19 cellular contexts compared by ENCODE assay signal in the genomic region with DNA sequence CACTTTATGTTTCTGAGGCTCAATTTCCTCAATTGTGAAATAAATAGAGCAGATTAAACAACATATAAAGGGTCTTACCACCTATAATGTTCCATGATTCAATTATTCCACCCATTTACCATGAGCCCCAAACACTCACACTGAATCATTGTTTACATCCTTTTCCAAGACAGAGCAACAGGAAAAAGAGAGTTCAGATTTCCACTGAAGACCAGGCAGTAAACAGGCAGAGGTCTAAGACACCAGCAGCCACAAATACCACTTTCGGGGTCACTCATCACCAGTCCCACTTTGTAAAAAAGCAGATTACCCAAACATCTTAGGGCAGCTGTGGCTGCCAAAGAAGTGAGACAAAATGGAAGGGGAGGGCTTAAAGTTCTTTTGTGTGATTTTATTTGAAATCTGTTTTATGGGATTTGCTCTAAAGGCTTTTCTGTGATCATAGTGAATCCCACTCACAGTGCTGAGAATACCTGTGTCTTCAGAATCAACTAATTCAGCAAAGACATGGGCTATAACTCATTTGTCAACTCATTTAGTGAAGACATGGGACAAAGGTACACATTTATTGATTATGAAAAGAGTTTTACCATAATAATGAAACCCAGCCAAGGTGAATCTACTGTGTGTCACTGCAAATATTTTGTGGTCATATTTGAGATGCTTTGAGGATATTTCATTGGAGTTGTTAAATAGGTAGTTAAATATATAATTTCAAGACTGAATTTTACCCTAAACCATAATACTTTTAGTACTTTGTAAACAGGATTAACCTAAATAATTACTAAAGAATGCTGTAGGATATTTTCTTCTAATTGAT. TPM values are rescaled to one million over a fixed set of nuclear protein-coding genes. Genes with fewer than 3 reads are reported as not detected.
A peak's percentile ranks its signal among the peaks of the same experiment; 100 is the strongest.
DNase-seq lines count a peak whose midpoint lies in the region; ATAC-seq and TF ChIP-seq lines count a peak whose summit lies in the region.
"Had no signal": no experiment of that assay in that cellular context is flagged by ENCODE, and none has a peak within 500 bp of the region (broad histone marks: within the 10 kb centered on the region; RNA-seq: fewer than 3 reads in every experiment).

No MANE protein-coding gene starts in this region.

- no peaks in the 10 kb centered on the region for H3K27me3 ChIP-seq in right atrium auricular region
- H3K27me3 ChIP-seq: adrenal gland, tibial artery had no signal

- no peaks in the 10 kb centered on the region for H3K36me3 ChIP-seq in right atrium auricular region
- H3K36me3 ChIP-seq: adrenal gland, tibial artery had no signal

- H3K36me3 Mint-ChIP-seq in activated CD4-positive, alpha-beta T cell treated with anti-CD3 and anti-CD28 coated beads for 36 hours (ENCODE audit: low read depth), result no peaks in the 10 kb centered on the region
- no peaks in the 10 kb centered on the region for H3K36me3 Mint-ChIP-seq in activated T-helper 1 cell treated with anti-CD3 and anti-CD28 coated beads, Interleukin-12 subunit alpha, Interleukin-12 subunit beta, Interleukin-2, Interleukin-4 antibody, amounts not matched to agents 30 ng/mL and 10 ng/mL and 1 ng/mL, durations not matched to agents 14 hours and 24 hours and 36 hours (ENCODE audit: low read depth)

- no peaks in the 10 kb centered on the region for H3K4me1 ChIP-seq in right atrium auricular region
- H3K4me1 ChIP-seq: adrenal gland, tibial artery had no signal

- peak; percentile 79 for ATAC-seq in activated CD4-positive, alpha-beta T cell treated with anti-CD3 and anti-CD28 coated beads for 36 hours
- ATAC-seq: GM12878, Right ventricle myocardium inferior had no signal

- no peaks in the 10 kb centered on the region for H3K27me3 Mint-ChIP-seq in activated CD4-positive, alpha-beta T cell treated with anti-CD3 and anti-CD28 coated beads for 36 hours
- peaks cover 1% of the 10 kb centered on the region for H3K27me3 Mint-ChIP-seq in activated T-helper 1 cell treated with anti-CD3 and anti-CD28 coated beads, Interleukin-12 subunit alpha, Interleukin-12 subunit beta, Interleukin-2, Interleukin-4 antibody, amounts not matched to agents 30 ng/mL and 10 ng/mL and 1 ng/mL, durations not matched to agents 14 hours and 24 hours and 36 hours (ENCODE audit: insufficient read depth)

- peaks cover 24% of the 10 kb centered on the region for H3K4me1 Mint-ChIP-seq in activated CD4-positive, alpha-beta T cell treated with anti-CD3 and anti-CD28 coated beads for 36 hours
- peaks cover 24% of the 10 kb centered on the region for H3K4me1 Mint-ChIP-seq in activated T-helper 1 cell treated with anti-CD3 and anti-CD28 coated beads, Interleukin-12 subunit alpha, Interleukin-12 subunit beta, Interleukin-2, Interleukin-4 antibody, amounts not matched to agents 30 ng/mL and 10 ng/mL and 1 ng/mL, durations not matched to agents 14 hours and 24 hours and 36 hours (ENCODE audit: low read depth)
- H3K4me1 Mint-ChIP-seq: neural crest cell had no signal

- H3K4me3 ChIP-seq in right atrium auricular region, result no peak overlapping the region
- H3K4me3 ChIP-seq: adrenal gland, GM12878, tibial artery had no signal

- DNase-seq in activated CD4-positive, alpha-beta T cell treated with anti-CD3 and anti-CD28 coated beads for 36 hours, result peak; percentile 55
- DNase-seq in activated CD4-positive, alpha-beta T cell treated with anti-CD3 and anti-CD28 coated beads for 1 hour, result no peak
- peak; percentile 41 for DNase-seq in HCEC 1CT
- DNase-seq in activated T-helper 1 cell treated with anti-CD3 and anti-CD28 coated beads, Interleukin-12 subunit alpha, Interleukin-12 subunit beta, Interleukin-2, Interleukin-4 antibody, amounts not matched to agents 30 ng/mL and 10 ng/mL and 1 ng/mL, durations not matched to agents 14 hours and 24 hours and 36 hours (ENCODE audit: low spot score), result no peak
- DNase-seq in iris pigment epithelial cell (ENCODE audit: low read depth), result peak; percentile 54
- no peak for DNase-seq in SKM-1 treated with dmso at 0.1 percent for 144 hours (lab: John Stamatoyannopoulos, UW; ENCODE audit: unreplicated experiment)
- no peak for DNase-seq in erythroblast (lab: John Stamatoyannopoulos, UW)
- no peak for DNase-seq in right atrium auricular region (ENCODE audit: low spot score)
- DNase-seq: adrenal gland, COR-L47, mesendoderm, NCI-H1105 treated with DMSO at 0.1 percent for 48 hours, NCI-H2171, retina, T1000, tibial artery had no signal

- H3K9me3 ChIP-seq in right atrium auricular region, result no peaks in the 10 kb centered on the region
- H3K9me3 ChIP-seq: adrenal gland, tibial artery had no signal

- H3K4me3 Mint-ChIP-seq in activated CD4-positive, alpha-beta T cell treated with anti-CD3 and anti-CD28 coated beads for 36 hours, result peak overlapping the region; percentile 34
- H3K4me3 Mint-ChIP-seq in activated T-helper 1 cell treated with anti-CD3 and anti-CD28 coated beads, Interleukin-12 subunit alpha, Interleukin-12 subunit beta, Interleukin-2, Interleukin-4 antibody, amounts not matched to agents 30 ng/mL and 10 ng/mL and 1 ng/mL, durations not matched to agents 14 hours and 24 hours and 36 hours, result peak overlapping the region; percentile 1
- H3K4me3 Mint-ChIP-seq: neural crest cell had no signal

- POLR2A ChIA-PET in activated CD4-positive, alpha-beta T cell treated with anti-CD3 and anti-CD28 coated beads for 36 hours (lab: Charles Lee), result no interaction called here

- TF ChIP-seq POLR2A in erythroblast (IDR thresholded peaks at IDR 0.05; ENCODE audit: low read length), result no peak

- no peak overlapping the region for H3K27ac ChIP-seq in right atrium auricular region
- H3K27ac ChIP-seq: adrenal gland, tibial artery had no signal

- H3K9me3 Mint-ChIP-seq in activated CD4-positive, alpha-beta T cell treated with anti-CD3 and anti-CD28 coated beads for 36 hours (ENCODE audit: low read depth), result peaks cover 3% of the 10 kb centered on the region
- H3K9me3 Mint-ChIP-seq in activated T-helper 1 cell treated with anti-CD3 and anti-CD28 coated beads, Interleukin-12 subunit alpha, Interleukin-12 subunit beta, Interleukin-2, Interleukin-4 antibody, amounts not matched to agents 30 ng/mL and 10 ng/mL and 1 ng/mL, durations not matched to agents 14 hours and 24 hours and 36 hours, result no peaks in the 10 kb centered on the region
- H3K9me3 Mint-ChIP-seq: neural crest cell had no signal

- peak overlapping the region; percentile 83 for H3K27ac Mint-ChIP-seq in activated CD4-positive, alpha-beta T cell treated with anti-CD3 and anti-CD28 coated beads for 36 hours
- H3K27ac Mint-ChIP-seq in activated T-helper 1 cell treated with anti-CD3 and anti-CD28 coated beads, Interleukin-12 subunit alpha, Interleukin-12 subunit beta, Interleukin-2, Interleukin-4 antibody, amounts not matched to agents 30 ng/mL and 10 ng/mL and 1 ng/mL, durations not matched to agents 14 hours and 24 hours and 36 hours, result peak overlapping the region; percentile 87

- intact Hi-C loops in activated CD4-positive, alpha-beta T cell treated with anti-CD3 and anti-CD28 coated beads for 36 hours (cut with DNase I, micrococcal nuclease), result loop anchor here (1.0 kb wide), 1 partner anchor 51 kb away; no protein-coding TSS in a partner anchor
- intact Hi-C loops in activated T-helper 1 cell treated with anti-CD3 and anti-CD28 coated beads, Interleukin-12 subunit alpha, Interleukin-12 subunit beta, Interleukin-2, Interleukin-4 antibody, amounts not matched to agents 30 ng/mL and 10 ng/mL and 1 ng/mL, durations not matched to agents 14 hours and 24 hours and 36 hours (cut with micrococcal nuclease), result loop anchor here (1.0 to 2.0 kb wide), 2 partner anchors 51 to 123 kb away; no protein-coding TSS in a partner anchor

- CTCF ChIA-PET in activated CD4-positive, alpha-beta T cell treated with anti-CD3 and anti-CD28 coated beads for 36 hours (lab: Charles Lee), result interaction anchor here (3.0 kb wide), 1 partner anchor 12 kb away, joined by 27 read pairs; no protein-coding TSS in a partner anchor

- no peak for TF ChIP-seq CTCF in right atrium auricular region (IDR thresholded peaks at IDR 0.05)

RNA-seq across cellular contexts. Expression of gene DLD, which starts 24.8 kb away (rescaled TPM):
- total RNA-seq in activated CD4-positive, alpha-beta T cell treated with anti-CD3 and anti-CD28 coated beads for 36 hours, result 100 to 1,000 TPM in 1 of 2 experiments, 10 to 100 TPM in 1; 71.4 to 101 TPM
- 98.6 and 114 TPM in 2 replicates for total RNA-seq in activated T-helper 1 cell treated with anti-CD3 and anti-CD28 coated beads, Interleukin-12 subunit alpha, Interleukin-12 subunit beta, Interleukin-2, Interleukin-4 antibody, amounts not matched to agents 30 ng/mL and 10 ng/mL and 1 ng/mL, durations not matched to agents 14 hours and 24 hours and 36 hours
- 100 to 1,000 TPM in 1 of 2 donors, 10 to 100 TPM in 1; 52.9 to 153 TPM for total RNA-seq in right atrium auricular region

Comparison
In these comparisons a context has a peak if more than half of its experiments do, and no peak if none do; other contexts are left out.
1. DNase-seq: peak in activated CD4-positive, alpha-beta T cell treated with anti-CD3 and anti-CD28 coated beads for 36 hours (single experiment), HCEC 1CT (single experiment) and iris pigment epithelial cell (single experiment); none in activated CD4-positive, alpha-beta T cell treated with anti-CD3 and anti-CD28 coated beads for 1 hour (single experiment), activated T-helper 1 cell treated with anti-CD3 and anti-CD28 coated beads, Interleukin-12 subunit alpha, Interleukin-12 subunit beta, Interleukin-2, Interleukin-4 antibody, amounts not matched to agents 30 ng/mL and 10 ng/mL and 1 ng/mL, durations not matched to agents 14 hours and 24 hours and 36 hours (single experiment), SKM-1 treated with dmso at 0.1 percent for 144 hours (single experiment), erythroblast (0 of 2) and right atrium auricular region (single experiment).